1 cellular context compared by ENCODE assay signal in the genomic region with DNA sequence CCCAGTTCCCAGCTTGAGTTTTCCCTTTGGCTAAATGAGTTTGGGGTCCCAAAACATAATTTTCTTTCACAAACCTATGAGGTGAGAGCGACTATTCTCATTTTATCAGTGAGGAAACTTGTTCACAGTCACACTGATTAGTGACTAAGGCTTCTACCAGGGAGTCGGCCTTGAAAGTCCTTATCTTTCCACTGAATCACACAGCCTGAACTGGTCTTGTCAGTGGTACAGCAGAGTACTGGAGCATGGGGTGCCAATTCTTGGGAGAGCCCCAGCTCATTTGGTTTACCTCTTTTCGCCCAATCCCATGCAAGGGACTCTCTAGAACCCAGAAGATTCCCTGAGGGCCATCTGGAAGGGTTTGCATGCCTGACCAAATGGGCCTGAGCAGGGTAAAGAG.
TF ChIP-seq lines count a peak whose summit lies in the region.

No MANE protein-coding gene starts in this region.

TF ChIP-seq in GM23338, 12 proteins besides CTCF, POLR2A, EP300 and RAD21 (continued from another document):
- TF ChIP-seq, protein P1, sequence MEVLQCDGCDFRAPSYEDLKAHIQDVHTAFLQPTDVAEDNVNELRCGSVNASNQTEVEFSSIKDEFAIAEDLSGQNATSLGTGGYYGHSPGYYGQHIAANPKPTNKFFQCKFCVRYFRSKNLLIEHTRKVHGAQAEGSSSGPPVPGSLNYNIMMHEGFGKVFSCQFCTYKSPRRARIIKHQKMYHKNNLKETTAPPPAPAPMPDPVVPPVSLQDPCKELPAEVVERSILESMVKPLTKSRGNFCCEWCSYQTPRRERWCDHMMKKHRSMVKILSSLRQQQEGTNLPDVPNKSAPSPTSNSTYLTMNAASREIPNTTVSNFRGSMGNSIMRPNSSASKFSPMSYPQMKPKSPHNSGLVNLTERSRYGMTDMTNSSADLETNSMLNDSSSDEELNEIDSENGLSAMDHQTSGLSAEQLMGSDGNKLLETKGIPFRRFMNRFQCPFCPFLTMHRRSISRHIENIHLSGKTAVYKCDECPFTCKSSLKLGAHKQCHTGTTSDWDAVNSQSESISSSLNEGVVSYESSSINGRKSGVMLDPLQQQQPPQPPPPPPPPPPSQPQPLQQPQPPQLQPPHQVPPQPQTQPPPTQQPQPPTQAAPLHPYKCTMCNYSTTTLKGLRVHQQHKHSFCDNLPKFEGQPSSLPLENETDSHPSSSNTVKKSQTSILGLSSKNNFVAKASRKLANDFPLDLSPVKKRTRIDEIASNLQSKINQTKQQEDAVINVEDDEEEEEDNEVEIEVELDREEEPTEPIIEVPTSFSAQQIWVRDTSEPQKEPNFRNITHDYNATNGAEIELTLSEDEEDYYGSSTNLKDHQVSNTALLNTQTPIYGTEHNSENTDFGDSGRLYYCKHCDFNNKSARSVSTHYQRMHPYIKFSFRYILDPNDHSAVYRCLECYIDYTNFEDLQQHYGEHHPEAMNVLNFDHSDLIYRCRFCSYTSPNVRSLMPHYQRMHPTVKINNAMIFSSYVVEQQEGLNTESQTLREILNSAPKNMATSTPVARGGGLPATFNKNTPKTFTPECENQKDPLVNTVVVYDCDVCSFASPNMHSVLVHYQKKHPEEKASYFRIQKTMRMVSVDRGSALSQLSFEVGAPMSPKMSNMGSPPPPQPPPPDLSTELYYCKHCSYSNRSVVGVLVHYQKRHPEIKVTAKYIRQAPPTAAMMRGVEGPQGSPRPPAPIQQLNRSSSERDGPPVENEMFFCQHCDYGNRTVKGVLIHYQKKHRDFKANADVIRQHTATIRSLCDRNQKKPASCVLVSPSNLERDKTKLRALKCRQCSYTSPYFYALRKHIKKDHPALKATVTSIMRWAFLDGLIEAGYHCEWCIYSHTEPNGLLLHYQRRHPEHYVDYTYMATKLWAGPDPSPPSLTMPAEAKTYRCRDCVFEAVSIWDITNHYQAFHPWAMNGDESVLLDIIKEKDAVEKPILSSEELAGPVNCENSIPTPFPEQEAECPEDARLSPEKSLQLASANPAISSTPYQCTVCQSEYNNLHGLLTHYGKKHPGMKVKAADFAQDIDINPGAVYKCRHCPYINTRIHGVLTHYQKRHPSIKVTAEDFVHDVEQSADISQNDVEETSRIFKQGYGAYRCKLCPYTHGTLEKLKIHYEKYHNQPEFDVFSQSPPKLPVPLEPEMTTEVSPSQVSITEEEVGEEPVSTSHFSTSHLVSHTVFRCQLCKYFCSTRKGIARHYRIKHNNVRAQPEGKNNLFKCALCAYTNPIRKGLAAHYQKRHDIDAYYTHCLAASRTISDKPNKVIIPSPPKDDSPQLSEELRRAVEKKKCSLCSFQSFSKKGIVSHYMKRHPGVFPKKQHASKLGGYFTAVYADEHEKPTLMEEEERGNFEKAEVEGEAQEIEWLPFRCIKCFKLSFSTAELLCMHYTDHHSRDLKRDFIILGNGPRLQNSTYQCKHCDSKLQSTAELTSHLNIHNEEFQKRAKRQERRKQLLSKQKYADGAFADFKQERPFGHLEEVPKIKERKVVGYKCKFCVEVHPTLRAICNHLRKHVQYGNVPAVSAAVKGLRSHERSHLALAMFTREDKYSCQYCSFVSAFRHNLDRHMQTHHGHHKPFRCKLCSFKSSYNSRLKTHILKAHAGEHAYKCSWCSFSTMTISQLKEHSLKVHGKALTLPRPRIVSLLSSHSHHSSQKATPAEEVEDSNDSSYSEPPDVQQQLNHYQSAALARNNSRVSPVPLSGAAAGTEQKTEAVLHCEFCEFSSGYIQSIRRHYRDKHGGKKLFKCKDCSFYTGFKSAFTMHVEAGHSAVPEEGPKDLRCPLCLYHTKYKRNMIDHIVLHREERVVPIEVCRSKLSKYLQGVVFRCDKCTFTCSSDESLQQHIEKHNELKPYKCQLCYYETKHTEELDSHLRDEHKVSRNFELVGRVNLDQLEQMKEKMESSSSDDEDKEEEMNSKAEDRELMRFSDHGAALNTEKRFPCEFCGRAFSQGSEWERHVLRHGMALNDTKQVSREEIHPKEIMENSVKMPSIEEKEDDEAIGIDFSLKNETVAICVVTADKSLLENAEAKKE (CRISPR knock-in tag; IDR thresholded peaks at IDR 0.05): no peak
- TF ChIP-seq ZNF331 (CRISPR knock-in tag; IDR thresholded peaks at IDR 0.05; ENCODE audit: low read depth) (no peak), EZH2phosphoT487 (IDR thresholded peaks at IDR 0.05; ENCODE audit: unreplicated experiment) (no peak), CREB1 (CRISPR knock-in tag; IDR thresholded peaks at IDR 0.05; ENCODE audit: low read depth) (no peak), POLR2AphosphoS5 (IDR thresholded peaks at IDR 0.05; ENCODE audit: low read depth) (no peak), ZNF114 (CRISPR knock-in tag; IDR thresholded peaks at IDR 0.05) (no peak)
- TF ChIP-seq, protein P2, sequence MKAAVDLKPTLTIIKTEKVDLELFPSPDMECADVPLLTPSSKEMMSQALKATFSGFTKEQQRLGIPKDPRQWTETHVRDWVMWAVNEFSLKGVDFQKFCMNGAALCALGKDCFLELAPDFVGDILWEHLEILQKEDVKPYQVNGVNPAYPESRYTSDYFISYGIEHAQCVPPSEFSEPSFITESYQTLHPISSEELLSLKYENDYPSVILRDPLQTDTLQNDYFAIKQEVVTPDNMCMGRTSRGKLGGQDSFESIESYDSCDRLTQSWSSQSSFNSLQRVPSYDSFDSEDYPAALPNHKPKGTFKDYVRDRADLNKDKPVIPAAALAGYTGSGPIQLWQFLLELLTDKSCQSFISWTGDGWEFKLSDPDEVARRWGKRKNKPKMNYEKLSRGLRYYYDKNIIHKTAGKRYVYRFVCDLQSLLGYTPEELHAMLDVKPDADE (IDR thresholded peaks at IDR 0.05): no peak
